13 cellular contexts compared by ENCODE assay signal in genomic region chr2:197259470-197259999, GRCh38. TPM values are rescaled to one million over a fixed set of nuclear protein-coding genes. Genes with fewer than 3 reads are reported as not detected.
A peak's percentile ranks its signal among the peaks of the same experiment; 100 is the strongest.
DNase-seq lines count a peak whose midpoint lies in the region; ATAC-seq and TF ChIP-seq lines count a peak whose summit lies in the region.
"Had no signal": no experiment of that assay in that cellular context is flagged by ENCODE, and none has a peak within 500 bp of the region (broad histone marks: within the 10 kb centered on the region; RNA-seq: fewer than 3 reads in every experiment).

No MANE protein-coding gene starts in this region.

- TF ChIP-seq CTCF in activated B cell treated with CpG ODN at 0.5 μM for 24 hours (IDR thresholded peaks at IDR 0.05): no peak
- TF ChIP-seq CTCF in vagina (IDR thresholded peaks at IDR 0.05): no peak
- TF ChIP-seq CTCF in osteocyte (IDR thresholded peaks at IDR 0.05): no peak

- ATAC-seq in activated B cell treated with CpG ODN at 0.5 μM for 24 hours (ENCODE audit: low read depth): no peak
- ATAC-seq: foreskin keratinocyte, Right ventricle myocardium inferior had no signal

- peak overlapping the region; percentile 79 for H3K27ac Mint-ChIP-seq in activated naive CD4-positive, alpha-beta T cell treated with anti-CD3 and anti-CD28 coated beads, Interleukin-2, amount 10 ng/mL, durations not matched to agents 7 days and 5 days
- H3K27ac Mint-ChIP-seq in activated B cell treated with CpG ODN at 0.5 μM for 24 hours (peak overlapping the region; percentile 87), immature natural killer cell (peak overlapping the region; percentile 89 to 97 (median 92)), osteocyte (ENCODE audit: unreplicated experiment) (no peak overlapping the region)

- peaks cover 37% of the 10 kb centered on the region for H3K36me3 Mint-ChIP-seq in activated naive CD4-positive, alpha-beta T cell treated with anti-CD3 and anti-CD28 coated beads, Interleukin-2, amount 10 ng/mL, durations not matched to agents 7 days and 5 days
- H3K36me3 Mint-ChIP-seq in activated B cell treated with CpG ODN at 0.5 μM for 24 hours (ENCODE audit: low read depth): peaks cover 23% of the 10 kb centered on the region
- H3K36me3 Mint-ChIP-seq in immature natural killer cell: peaks cover 3 to 8% (median 3%) of the 10 kb centered on the region in 3 donors
- H3K36me3 Mint-ChIP-seq in osteocyte (ENCODE audit: unreplicated experiment): no peaks in the 10 kb centered on the region

- H3K4me1 ChIP-seq in vagina: peaks cover 53% of the 10 kb centered on the region
- H3K4me1 ChIP-seq: foreskin keratinocyte had no signal

- no peak overlapping the region for H3K4me3 ChIP-seq in vagina

- H3K27me3 Mint-ChIP-seq in activated naive CD4-positive, alpha-beta T cell treated with anti-CD3 and anti-CD28 coated beads, Interleukin-2, amount 10 ng/mL, durations not matched to agents 7 days and 5 days: no peaks in the 10 kb centered on the region
- H3K27me3 Mint-ChIP-seq in activated B cell treated with CpG ODN at 0.5 μM for 24 hours: no peaks in the 10 kb centered on the region
- peaks cover 3 to 6% (median 6%) of the 10 kb centered on the region in 3 donors for H3K27me3 Mint-ChIP-seq in immature natural killer cell (ENCODE audit: low read depth in 3 of 3)
- H3K27me3 Mint-ChIP-seq in osteocyte (ENCODE audit: unreplicated experiment): no peaks in the 10 kb centered on the region

- H3K27me3 ChIP-seq in vagina: no peaks in the 10 kb centered on the region

- H3K9me3 ChIP-seq in vagina: no peaks in the 10 kb centered on the region

- POLR2A ChIA-PET in activated B cell treated with CpG ODN at 0.5 μM for 24 hours (lab: Charles Lee): interaction anchor here (0.8 to 5.7 kb wide), 4 partner anchors 37 to 61 kb away, joined by 3 to 98 read pairs (median 20); partner anchors contain the start of gene ANKRD44

- intact Hi-C loops in activated B cell treated with CpG ODN at 0.5 μM for 24 hours (cut with micrococcal nuclease) (loop anchor here (1.0 to 10.0 kb wide), 3 partner anchors 38 to 115 kb away; no protein-coding TSS in a partner anchor), vagina (cut with DNase I) (no loop called here)

- H3K27ac ChIP-seq in vagina: peak overlapping the region; percentile 23
- H3K27ac ChIP-seq: foreskin keratinocyte had no signal

- H3K4me3 Mint-ChIP-seq in activated naive CD4-positive, alpha-beta T cell treated with anti-CD3 and anti-CD28 coated beads, Interleukin-2, amount 10 ng/mL, durations not matched to agents 7 days and 5 days: no peak overlapping the region
- H3K4me3 Mint-ChIP-seq in activated B cell treated with CpG ODN at 0.5 μM for 24 hours (peak overlapping the region; percentile 55), immature natural killer cell (peak overlapping the region in 2 of 5 donors; percentile 2 to 5), osteocyte (ENCODE audit: unreplicated experiment) (no peak overlapping the region)

- H3K36me3 ChIP-seq in vagina: no peaks in the 10 kb centered on the region

- no peak for DNase-seq in activated naive CD4-positive, alpha-beta T cell treated with anti-CD3 and anti-CD28 coated beads, Interleukin-2, amount 10 ng/mL, durations not matched to agents 7 days and 5 days
- DNase-seq in activated naive CD4-positive, alpha-beta T cell treated with Interleukin-2 at 50 U/mL for 16 hours: no peak
- no peak for DNase-seq in activated B cell treated with CpG ODN at 0.5 μM for 24 hours
- no peak for DNase-seq in immature natural killer cell
- DNase-seq in vagina (ENCODE audit: extremely low spot score in 2 of 2): no peak
- DNase-seq in osteocyte (ENCODE audit: extremely low spot score, unreplicated experiment): no peak
- DNase-seq in NCI-H82 (lab: John Stamatoyannopoulos, UW): no peak
- DNase-seq in stimulated activated naive CD4-positive, alpha-beta T cell (lab: John Stamatoyannopoulos, UW): no peak
- DNase-seq: foreskin keratinocyte; NCI-H2171 treated with DMSO at 0.1 percent for 48 hours; stimulated activated CD4-positive, alpha-beta T cell treated with anti-CD3 and anti-CD28 coated beads, Interleukin-12 subunit alpha, Interleukin-12 subunit beta, amount 100 ng/mL, for 4 hours; T1000 had no signal

- CTCF ChIA-PET in activated naive CD4-positive, alpha-beta T cell treated with anti-CD3 and anti-CD28 coated beads, Interleukin-2, amount 10 ng/mL, durations not matched to agents 7 days and 5 days (lab: Charles Lee): interaction anchor here (0.6 to 1.3 kb wide), 2 partner anchors 18 to 52 kb away, joined by 3 read pairs; no protein-coding TSS in a partner anchor
- CTCF ChIA-PET in activated B cell treated with CpG ODN at 0.5 μM for 24 hours (lab: Charles Lee): interaction anchor here (1.0 kb wide), 1 partner anchor 48 kb away, joined by 4 read pairs; no protein-coding TSS in a partner anchor

- H3K4me1 Mint-ChIP-seq in activated naive CD4-positive, alpha-beta T cell treated with anti-CD3 and anti-CD28 coated beads, Interleukin-2, amount 10 ng/mL, durations not matched to agents 7 days and 5 days: peaks cover 88% of the 10 kb centered on the region
- H3K4me1 Mint-ChIP-seq in activated B cell treated with CpG ODN at 0.5 μM for 24 hours: peaks cover 84% of the 10 kb centered on the region
- peaks cover 86 to 90% of the 10 kb centered on the region in 2 donors for H3K4me1 Mint-ChIP-seq in immature natural killer cell
- peaks cover 37% of the 10 kb centered on the region for H3K4me1 Mint-ChIP-seq in osteocyte (ENCODE audit: unreplicated experiment)

- TF ChIP-seq POLR2A in vagina (IDR thresholded peaks at IDR 0.05): no peak

- H3K9me3 Mint-ChIP-seq in activated naive CD4-positive, alpha-beta T cell treated with anti-CD3 and anti-CD28 coated beads, Interleukin-2, amount 10 ng/mL, durations not matched to agents 7 days and 5 days: peaks cover 1% of the 10 kb centered on the region
- H3K9me3 Mint-ChIP-seq in activated B cell treated with CpG ODN at 0.5 μM for 24 hours (peaks cover 3% of the 10 kb centered on the region), immature natural killer cell (no peaks in the 10 kb centered on the region), osteocyte (ENCODE audit: unreplicated experiment) (peaks cover 4% of the 10 kb centered on the region)

RNA-seq across cellular contexts. Expression of gene ANKRD44, which starts 51.0 kb away (rescaled TPM):
- total RNA-seq in activated B cell treated with CpG ODN at 0.5 μM for 24 hours: 154 and 185 TPM in 2 replicates
- 100 to 1,000 TPM in 1 of 3 donors, 10 to 100 TPM in 2; 58.0 to 125 (median 65.6) TPM for polyA plus RNA-seq in immature natural killer cell
- 46.4 TPM for total RNA-seq in vagina
- total RNA-seq in osteocyte: 14.3 and 16.6 TPM in 2 replicates
